Comparison of ENCODE assay signal across 8 cellular contexts in the genomic region with DNA sequence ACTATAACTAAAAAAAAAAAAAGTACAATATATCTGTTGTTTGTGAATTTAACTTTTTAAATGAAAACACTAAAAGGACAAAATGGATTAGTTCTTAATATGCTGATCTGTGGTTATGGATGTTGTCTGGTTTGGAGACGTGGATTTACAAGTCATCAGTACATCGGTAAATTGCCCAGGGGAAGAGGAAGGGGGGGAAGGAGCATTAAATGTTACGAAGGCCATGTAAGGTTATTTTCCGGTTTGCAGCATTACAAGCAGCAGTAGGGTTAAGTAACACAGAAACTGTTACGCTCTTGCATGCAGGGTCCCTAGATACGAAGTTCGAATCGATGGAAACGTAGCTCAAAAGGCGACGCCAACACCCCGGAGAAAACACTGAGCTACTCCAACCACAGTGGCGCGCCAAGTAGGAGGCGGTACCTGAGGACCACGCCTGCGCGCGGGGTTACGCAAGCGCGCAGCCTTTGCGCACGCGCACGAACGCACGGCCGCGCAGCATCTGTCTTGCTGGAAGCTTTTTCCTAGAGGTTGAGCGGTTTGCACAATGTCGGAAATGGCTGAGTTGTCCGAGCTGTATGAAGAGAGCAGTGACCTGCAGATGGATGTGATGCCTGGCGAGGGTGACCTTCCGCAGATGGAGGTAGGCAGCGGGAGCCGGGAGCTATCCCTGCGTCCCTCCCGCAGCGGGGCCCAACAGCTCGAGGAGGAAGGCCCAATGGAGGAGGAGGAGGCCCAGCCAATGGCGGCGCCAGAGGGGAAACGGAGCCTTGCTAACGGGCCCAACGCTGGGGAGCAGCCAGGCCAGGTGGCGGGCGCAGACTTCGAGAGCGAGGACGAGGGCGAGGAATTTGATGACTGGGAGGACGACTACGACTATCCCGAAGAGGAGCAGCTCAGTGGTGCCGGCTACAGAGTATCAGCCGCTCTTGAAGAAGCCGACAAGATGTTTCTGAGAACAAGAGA. TPM values are rescaled to one million over a fixed set of nuclear protein-coding genes. Genes with fewer than 3 reads are reported as not detected.
A peak's percentile ranks its signal among the peaks of the same experiment; 100 is the strongest.
DNase-seq lines count a peak whose midpoint lies in the region; ATAC-seq and TF ChIP-seq lines count a peak whose summit lies in the region.

A gene with protein sequence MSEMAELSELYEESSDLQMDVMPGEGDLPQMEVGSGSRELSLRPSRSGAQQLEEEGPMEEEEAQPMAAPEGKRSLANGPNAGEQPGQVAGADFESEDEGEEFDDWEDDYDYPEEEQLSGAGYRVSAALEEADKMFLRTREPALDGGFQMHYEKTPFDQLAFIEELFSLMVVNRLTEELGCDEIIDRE (plus strand): TSS at position 505 of the 966 bp plus-strand sequence. CDS start 43 bp downstream, at position 548.

- WGBS in prostate gland, result under 1% methylated on average over 58 of the region's 58 CpGs
- WGBS in urinary bladder, result under 1% methylated on average over 58 of the region's 58 CpGs

- no peaks in the 10 kb centered on the region for H3K27me3 Mint-ChIP-seq in T-helper 1 cell treated with Interleukin-12 subunit alpha and Interleukin-12 subunit beta and Interleukin-4 antibody, amounts not matched to agents 30 μg/mL and 1 μg/mL, for 36 hours (ENCODE audit: low read depth)

- in situ Hi-C loops in GM13976 (cut with MboI; ENCODE audit: low sequenced_read_pairs, unreplicated experiment), result no loop called here

- peak within 1 kb of the TSS; percentile 99 for H3K27ac Mint-ChIP-seq in T-helper 1 cell treated with Interleukin-12 subunit alpha and Interleukin-12 subunit beta and Interleukin-4 antibody, amounts not matched to agents 30 μg/mL and 1 μg/mL, for 36 hours

- DNase-seq in GM13976 (ENCODE audit: low spot score) (peak; percentile 90), NCI-H146 treated with DMSO at 0.1 percent for 48 hours (lab: John Stamatoyannopoulos, UW; ENCODE audit: unreplicated experiment) (peak; percentile 69), amniotic stem cell (lab: John Stamatoyannopoulos, UW) (peak; percentile 76), left ventricle myocardium inferior (peak; percentile 92), prostate gland (ENCODE audit: low spot score) (peak; percentile 89)

- no peaks in the 10 kb centered on the region for H3K9me3 ChIP-seq in left ventricle myocardium inferior (replicated peaks)
- H3K9me3 ChIP-seq in prostate gland, result no peaks in the 10 kb centered on the region

- peak; percentile 92 for ATAC-seq in HG02870 (IDR thresholded peaks at IDR 0.05; ENCODE audit: unreplicated experiment)

- TF ChIP-seq POLR2A in prostate gland (IDR thresholded peaks at IDR 0.05), result peak; percentile 58

- no peak for TF ChIP-seq CTCF in GM13976 (IDR thresholded peaks at IDR 0.05; ENCODE audit: borderline replicate concordance, control extremely low read depth, extremely low read depth, insufficient read depth, missing control alignments)
- TF ChIP-seq CTCF in left ventricle myocardium inferior (IDR thresholded peaks at IDR 0.05; ENCODE audit: borderline replicate concordance), result no peak
- TF ChIP-seq CTCF in prostate gland (IDR thresholded peaks at IDR 0.05), result peak in 2 of 4 experiments; percentile 24 to 34

- H3K9me3 Mint-ChIP-seq in T-helper 1 cell treated with Interleukin-12 subunit alpha and Interleukin-12 subunit beta and Interleukin-4 antibody, amounts not matched to agents 30 μg/mL and 1 μg/mL, for 36 hours, result no peaks in the 10 kb centered on the region

- H3K4me3 ChIP-seq in left ventricle myocardium inferior (peak within 1 kb of the TSS; percentile 78), prostate gland (peak within 1 kb of the TSS; percentile 61 to 65), urinary bladder (ENCODE audit: low read depth, low read length) (peak within 1 kb of the TSS; percentile 64)

- peaks cover 15% of the 10 kb centered on the region for H3K36me3 Mint-ChIP-seq in T-helper 1 cell treated with Interleukin-12 subunit alpha and Interleukin-12 subunit beta and Interleukin-4 antibody, amounts not matched to agents 30 μg/mL and 1 μg/mL, for 36 hours (ENCODE audit: low read depth)

- H3K27me3 ChIP-seq in left ventricle myocardium inferior (ENCODE audit: low read depth) (no peaks in the 10 kb centered on the region), prostate gland (replicated peaks; ENCODE audit: insufficient read depth) (no peaks in the 10 kb centered on the region)

- H3K36me3 ChIP-seq in left ventricle myocardium inferior (no peaks in the 10 kb centered on the region), prostate gland (no peaks in the 10 kb centered on the region), urinary bladder (ENCODE audit: insufficient read depth) (no peaks in the 10 kb centered on the region)

- H3K4me1 ChIP-seq in left ventricle myocardium inferior (peaks cover 27% of the 10 kb centered on the region), prostate gland (replicated peaks) (no peaks in the 10 kb centered on the region), urinary bladder (ENCODE audit: insufficient read depth) (no peaks in the 10 kb centered on the region)

- peak within 1 kb of the TSS; percentile 94 for H3K27ac ChIP-seq in left ventricle myocardium inferior (replicated peaks)
- peak within 1 kb of the TSS; percentile 84 to 86 for H3K27ac ChIP-seq in prostate gland
- peak within 1 kb of the TSS; percentile 57 for H3K27ac ChIP-seq in urinary bladder (ENCODE audit: low read depth)

- H3K4me1 Mint-ChIP-seq in T-helper 1 cell treated with Interleukin-12 subunit alpha and Interleukin-12 subunit beta and Interleukin-4 antibody, amounts not matched to agents 30 μg/mL and 1 μg/mL, for 36 hours (ENCODE audit: low read depth), result peaks cover 33% of the 10 kb centered on the region

- peak within 1 kb of the TSS; percentile 99 for H3K4me3 Mint-ChIP-seq in T-helper 1 cell treated with Interleukin-12 subunit alpha and Interleukin-12 subunit beta and Interleukin-4 antibody, amounts not matched to agents 30 μg/mL and 1 μg/mL, for 36 hours

- intact Hi-C loops in left ventricle myocardium inferior (cut with micrococcal nuclease), result loop anchor here (10.0 kb wide), 1 partner anchor 87 kb away; a partner anchor contains a TSS
- intact Hi-C loops in prostate gland (cut with DNase I), result no loop called here

RNA-seq across cellular contexts. Expression of the gene that starts here (rescaled TPM):
- total RNA-seq in left ventricle myocardium inferior (227 TPM), prostate gland (100 to 1,000 TPM; 199 to 226 TPM), urinary bladder (260 TPM)
- 241 TPM for polyA plus RNA-seq in urinary bladder

Comparison
In these comparisons a context has a peak if more than half of its experiments do, and no peak if none do; other contexts are left out.
1. Peak in every context shown above with its lines: DNase-seq, ATAC-seq, H3K4me3 ChIP-seq and H3K27ac ChIP-seq.